Comparison of ENCODE assay signal across 1 cellular context in genomic region chr1:149888160-149888998, GRCh38.
TF ChIP-seq lines count a peak whose summit lies in the region.

No MANE protein-coding gene starts in this region.

TF ChIP-seq in GM12878, 131 proteins besides CTCF, POLR2A, EP300 and RAD21 (continued from another document and continues in another):
- TF ChIP-seq, protein P1, sequence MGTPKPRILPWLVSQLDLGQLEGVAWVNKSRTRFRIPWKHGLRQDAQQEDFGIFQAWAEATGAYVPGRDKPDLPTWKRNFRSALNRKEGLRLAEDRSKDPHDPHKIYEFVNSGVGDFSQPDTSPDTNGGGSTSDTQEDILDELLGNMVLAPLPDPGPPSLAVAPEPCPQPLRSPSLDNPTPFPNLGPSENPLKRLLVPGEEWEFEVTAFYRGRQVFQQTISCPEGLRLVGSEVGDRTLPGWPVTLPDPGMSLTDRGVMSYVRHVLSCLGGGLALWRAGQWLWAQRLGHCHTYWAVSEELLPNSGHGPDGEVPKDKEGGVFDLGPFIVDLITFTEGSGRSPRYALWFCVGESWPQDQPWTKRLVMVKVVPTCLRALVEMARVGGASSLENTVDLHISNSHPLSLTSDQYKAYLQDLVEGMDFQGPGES (IDR thresholded peaks at IDR 0.05), result no peak
- TF ChIP-seq GATAD2B (conservative IDR thresholded peaks at IDR 0.05; ENCODE audit: low read depth) (no peak), CREM (IDR thresholded peaks at IDR 0.05; ENCODE audit: low read depth) (peak; percentile 75), TCF3 (IDR thresholded peaks at IDR 0.05; ENCODE audit: borderline replicate concordance, insufficient read depth, low read depth, low read length) (peak; percentile 53; the same call in 1 of the 2 replicates), NFYA (IDR thresholded peaks at IDR 0.05; ENCODE audit: borderline replicate concordance, low read depth, low read length) (peak; percentile 13; the same call in 1 of the 2 replicates), SPI1 (IDR thresholded peaks at IDR 0.05; ENCODE audit: borderline replicate concordance, insufficient read depth, low read depth, low read length) (no peak), FOS (IDR thresholded peaks at IDR 0.05; ENCODE audit: borderline replicate concordance, extremely low read depth, insufficient read length) (no peak), ZSCAN29 (IDR thresholded peaks at IDR 0.05) (peak; percentile 83), CHD4 (IDR thresholded peaks at IDR 0.05) (no peak), MYC (IDR thresholded peaks at IDR 0.05; ENCODE audit: insufficient read depth, insufficient read length, insufficient replicate concordance, low read length, severe bottlenecking) (no peak), ZNF687 (IDR thresholded peaks at IDR 0.05) (peak; percentile 62; the same call in 1 of the 2 replicates), HSF1 (IDR thresholded peaks at IDR 0.05; ENCODE audit: low read depth, low read length) (no peak), ESRRA (IDR thresholded peaks at IDR 0.05; ENCODE audit: low read length) (no peak), TAF1 (IDR thresholded peaks at IDR 0.05; ENCODE audit: borderline replicate concordance, low read depth, low read length) (peak; percentile 31), EED (IDR thresholded peaks at IDR 0.05; ENCODE audit: low read depth) (no peak; the same call in 1 of the 2 replicates), EZH2 (IDR thresholded peaks at IDR 0.05; ENCODE audit: borderline replicate concordance, control insufficient read depth, low read depth, low read length) (no peak), JUNB (IDR thresholded peaks at IDR 0.05) (peak; percentile 45), PAX5 (IDR thresholded peaks at IDR 0.05; ENCODE audit: borderline replicate concordance, low read depth, low read length) (no peak), RCOR1 (conservative IDR thresholded peaks at IDR 0.05; ENCODE audit: low read depth, low read length) (0 out of 2 replicates have a peak, but pooled peaks have one; percentile 33), HCFC1 (IDR thresholded peaks at IDR 0.05; ENCODE audit: low read length) (peak; percentile 52; the same call in 1 of the 2 replicates), POLR2AphosphoS5 (IDR thresholded peaks at IDR 0.05; ENCODE audit: low read length) (peak; percentile 90), TCF12 (IDR thresholded peaks at IDR 0.05; ENCODE audit: low read depth, low read length) (no peak), ZBTB4 (CRISPR knock-in tag; IDR thresholded peaks at IDR 0.05) (0 out of 2 replicates have a peak, but pooled peaks have one; percentile 47), YY1 (IDR thresholded peaks at IDR 0.05; ENCODE audit: low read depth, low read length) (peak; percentile 94), RFX5 (IDR thresholded peaks at IDR 0.05; ENCODE audit: low read depth, low read length) (no peak), SREBF1 (IDR thresholded peaks at IDR 0.05; ENCODE audit: low read length) (no peak), BACH1 (IDR thresholded peaks at IDR 0.05; ENCODE audit: borderline replicate concordance) (peak; percentile 60; the same call in 1 of the 2 replicates), NBN (IDR thresholded peaks at IDR 0.05) (peak; percentile 85), SIN3A (IDR thresholded peaks at IDR 0.05; ENCODE audit: low read depth, low read length) (no peak), RAD51 (IDR thresholded peaks at IDR 0.05) (no peak), E2F8 (IDR thresholded peaks at IDR 0.05; ENCODE audit: low read depth, partially characterized antibody) (peak; percentile 59), IKZF2 (IDR thresholded peaks at IDR 0.05) (peak; percentile 29 to 58), DPF2 (IDR thresholded peaks at IDR 0.05) (no peak), ZNF384 (IDR thresholded peaks at IDR 0.05; ENCODE audit: borderline replicate concordance, low read depth, low read length) (no peak), RB1 (IDR thresholded peaks at IDR 0.05; ENCODE audit: borderline replicate concordance) (peak; percentile 70; the same call in 1 of the 2 replicates), MEF2A (IDR thresholded peaks at IDR 0.05; ENCODE audit: insufficient read depth, low read depth, low read length) (0 out of 2 replicates have a peak, but pooled peaks have one; percentile 44), PML (IDR thresholded peaks at IDR 0.05; ENCODE audit: low read length) (peak; percentile 97)
- TF ChIP-seq, protein P2, sequence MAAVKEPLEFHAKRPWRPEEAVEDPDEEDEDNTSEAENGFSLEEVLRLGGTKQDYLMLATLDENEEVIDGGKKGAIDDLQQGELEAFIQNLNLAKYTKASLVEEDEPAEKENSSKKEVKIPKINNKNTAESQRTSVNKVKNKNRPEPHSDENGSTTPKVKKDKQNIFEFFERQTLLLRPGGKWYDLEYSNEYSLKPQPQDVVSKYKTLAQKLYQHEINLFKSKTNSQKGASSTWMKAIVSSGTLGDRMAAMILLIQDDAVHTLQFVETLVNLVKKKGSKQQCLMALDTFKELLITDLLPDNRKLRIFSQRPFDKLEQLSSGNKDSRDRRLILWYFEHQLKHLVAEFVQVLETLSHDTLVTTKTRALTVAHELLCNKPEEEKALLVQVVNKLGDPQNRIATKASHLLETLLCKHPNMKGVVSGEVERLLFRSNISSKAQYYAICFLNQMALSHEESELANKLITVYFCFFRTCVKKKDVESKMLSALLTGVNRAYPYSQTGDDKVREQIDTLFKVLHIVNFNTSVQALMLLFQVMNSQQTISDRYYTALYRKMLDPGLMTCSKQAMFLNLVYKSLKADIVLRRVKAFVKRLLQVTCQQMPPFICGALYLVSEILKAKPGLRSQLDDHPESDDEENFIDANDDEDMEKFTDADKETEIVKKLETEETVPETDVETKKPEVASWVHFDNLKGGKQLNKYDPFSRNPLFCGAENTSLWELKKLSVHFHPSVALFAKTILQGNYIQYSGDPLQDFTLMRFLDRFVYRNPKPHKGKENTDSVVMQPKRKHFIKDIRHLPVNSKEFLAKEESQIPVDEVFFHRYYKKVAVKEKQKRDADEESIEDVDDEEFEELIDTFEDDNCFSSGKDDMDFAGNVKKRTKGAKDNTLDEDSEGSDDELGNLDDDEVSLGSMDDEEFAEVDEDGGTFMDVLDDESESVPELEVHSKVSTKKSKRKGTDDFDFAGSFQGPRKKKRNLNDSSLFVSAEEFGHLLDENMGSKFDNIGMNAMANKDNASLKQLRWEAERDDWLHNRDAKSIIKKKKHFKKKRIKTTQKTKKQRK (IDR thresholded peaks at IDR 0.05; ENCODE audit: low read depth, low read length), result no peak
- TF ChIP-seq, protein P3, sequence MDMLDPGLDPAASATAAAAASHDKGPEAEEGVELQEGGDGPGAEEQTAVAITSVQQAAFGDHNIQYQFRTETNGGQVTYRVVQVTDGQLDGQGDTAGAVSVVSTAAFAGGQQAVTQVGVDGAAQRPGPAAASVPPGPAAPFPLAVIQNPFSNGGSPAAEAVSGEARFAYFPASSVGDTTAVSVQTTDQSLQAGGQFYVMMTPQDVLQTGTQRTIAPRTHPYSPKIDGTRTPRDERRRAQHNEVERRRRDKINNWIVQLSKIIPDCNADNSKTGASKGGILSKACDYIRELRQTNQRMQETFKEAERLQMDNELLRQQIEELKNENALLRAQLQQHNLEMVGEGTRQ (IDR thresholded peaks at IDR 0.05; ENCODE audit: borderline replicate concordance, low read depth, low read length), result no peak
- TF ChIP-seq, protein P4, sequence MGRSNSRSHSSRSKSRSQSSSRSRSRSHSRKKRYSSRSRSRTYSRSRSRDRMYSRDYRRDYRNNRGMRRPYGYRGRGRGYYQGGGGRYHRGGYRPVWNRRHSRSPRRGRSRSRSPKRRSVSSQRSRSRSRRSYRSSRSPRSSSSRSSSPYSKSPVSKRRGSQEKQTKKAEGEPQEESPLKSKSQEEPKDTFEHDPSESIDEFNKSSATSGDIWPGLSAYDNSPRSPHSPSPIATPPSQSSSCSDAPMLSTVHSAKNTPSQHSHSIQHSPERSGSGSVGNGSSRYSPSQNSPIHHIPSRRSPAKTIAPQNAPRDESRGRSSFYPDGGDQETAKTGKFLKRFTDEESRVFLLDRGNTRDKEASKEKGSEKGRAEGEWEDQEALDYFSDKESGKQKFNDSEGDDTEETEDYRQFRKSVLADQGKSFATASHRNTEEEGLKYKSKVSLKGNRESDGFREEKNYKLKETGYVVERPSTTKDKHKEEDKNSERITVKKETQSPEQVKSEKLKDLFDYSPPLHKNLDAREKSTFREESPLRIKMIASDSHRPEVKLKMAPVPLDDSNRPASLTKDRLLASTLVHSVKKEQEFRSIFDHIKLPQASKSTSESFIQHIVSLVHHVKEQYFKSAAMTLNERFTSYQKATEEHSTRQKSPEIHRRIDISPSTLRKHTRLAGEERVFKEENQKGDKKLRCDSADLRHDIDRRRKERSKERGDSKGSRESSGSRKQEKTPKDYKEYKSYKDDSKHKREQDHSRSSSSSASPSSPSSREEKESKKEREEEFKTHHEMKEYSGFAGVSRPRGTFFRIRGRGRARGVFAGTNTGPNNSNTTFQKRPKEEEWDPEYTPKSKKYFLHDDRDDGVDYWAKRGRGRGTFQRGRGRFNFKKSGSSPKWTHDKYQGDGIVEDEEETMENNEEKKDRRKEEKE (IDR thresholded peaks at IDR 0.05), result no peak
- TF ChIP-seq, protein P5, sequence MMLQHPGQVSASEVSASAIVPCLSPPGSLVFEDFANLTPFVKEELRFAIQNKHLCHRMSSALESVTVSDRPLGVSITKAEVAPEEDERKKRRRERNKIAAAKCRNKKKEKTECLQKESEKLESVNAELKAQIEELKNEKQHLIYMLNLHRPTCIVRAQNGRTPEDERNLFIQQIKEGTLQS (IDR thresholded peaks at IDR 0.05; ENCODE audit: borderline replicate concordance, extremely low read depth, low read depth, low read length), result no peak
